ENCODE assay signal across 8 cellular contexts in genomic region chr11:66728760-66729385, GRCh38. TPM values are rescaled to one million over a fixed set of nuclear protein-coding genes. Genes with fewer than 3 reads are reported as not detected.
DNase-seq lines count a peak whose midpoint lies in the region; ATAC-seq and TF ChIP-seq lines count a peak whose summit lies in the region.

Gene SPTBN2, minus strand, starts transcription at chr11:66729216. Its CDS starts 7,976 bp downstream, at chr11:66721240.

- TF ChIP-seq CTCF in cardiac fibroblast (IDR thresholded peaks at IDR 0.05; ENCODE audit: low read depth, low read length) (no peak), right lobe of liver (IDR thresholded peaks at IDR 0.05) (no peak), tibial artery (IDR thresholded peaks at IDR 0.05) (no peak), GM13977 (IDR thresholded peaks at IDR 0.05; ENCODE audit: extremely low read depth, insufficient read depth, missing control alignments) (no peak)

- H3K36me3 ChIP-seq in right lobe of liver (no peaks in the 10 kb centered on the region), tibial artery (no peaks in the 10 kb centered on the region)

- peak; percentile 62 for DNase-seq in DMS79 (lab: John Stamatoyannopoulos, UW)
- peak; percentile 70 for DNase-seq in NCI-H1092 treated with DMSO at 0.1 percent for 48 hours (lab: John Stamatoyannopoulos, UW)
- DNase-seq in cardiac fibroblast (ENCODE audit: low read depth in 2 of 2), result no peak
- DNase-seq in right lobe of liver, result no peak
- no peak for DNase-seq in tibial artery
- no peak for DNase-seq in GM13977 (ENCODE audit: low spot score)
- DNase-seq in GDM1 (lab: John Stamatoyannopoulos, UW), result no peak
- DNase-seq in activated CD4-positive, CD25-positive, alpha-beta regulatory T cell treated with anti-CD3 and anti-CD28 coated beads, Interleukin-2, amount 50 U/mL, for 72 hours, result no peak

- H3K4me1 ChIP-seq in right lobe of liver (peaks cover 0 to 30% (median 11%) of the 10 kb centered on the region in 4 donors), tibial artery (peaks cover 0 to 22% (median 11%) of the 10 kb centered on the region in 4 donors)

- H3K4me3 ChIP-seq in cardiac fibroblast (replicated peaks in 1 of 2; ENCODE audit: low read depth in 2 of 2, low read length in 2 of 2) (peak within 1 kb of the TSS; percentile 14 to 21), right lobe of liver (peak within 1 kb of the TSS; percentile 32 to 42 (median 40)), tibial artery (peak within 1 kb of the TSS; percentile 50 to 60)

- in situ Hi-C loops in GM13977 (cut with MboI; ENCODE audit: low pct_unique_long_range_greater_than_20kb, low sequenced_read_pairs, unreplicated experiment), result no loop called here

- no peaks in the 10 kb centered on the region for H3K9me3 ChIP-seq in right lobe of liver
- no peaks in the 10 kb centered on the region for H3K9me3 ChIP-seq in tibial artery

- intact Hi-C loops in right lobe of liver (cut with DNase I) (no loop called here), tibial artery (cut with DNase I; ENCODE audit: low total_unique reads) (no loop called here)

- TF ChIP-seq POLR2A in right lobe of liver (IDR thresholded peaks at IDR 0.05), result no peak

- H3K27ac ChIP-seq in right lobe of liver (no peak within 1 kb of the TSS), tibial artery (no peak within 1 kb of the TSS)

- no peaks in the 10 kb centered on the region for H3K27me3 ChIP-seq in right lobe of liver
- H3K27me3 ChIP-seq in tibial artery, result peaks cover 0 to 44% of the 10 kb centered on the region in 2 donors

- no peak for ATAC-seq in right lobe of liver

- 24% methylated on average over 23 of the region's 23 CpGs for WGBS in right lobe of liver (ENCODE audit: insufficient coverage, low coverage, low lambda C conversion rate, missing lambda C conversion rate)

RNA-seq across cellular contexts. Expression of gene SPTBN2, which starts in this region (rescaled TPM):
- 10 to 100 TPM; 20.7 to 67.1 (median 50.7) TPM for total RNA-seq in right lobe of liver

Comparison
In these comparisons a context has a peak if more than half of its experiments do, and no peak if none do; other contexts are left out.
1. DNase-seq: peak in DMS79 (single experiment) and NCI-H1092 treated with DMSO at 0.1 percent for 48 hours (single experiment); none in cardiac fibroblast (0 of 2), right lobe of liver (0 of 3), tibial artery (0 of 2), GM13977 (single experiment), GDM1 (single experiment) and activated CD4-positive, CD25-positive, alpha-beta regulatory T cell treated with anti-CD3 and anti-CD28 coated beads, Interleukin-2, amount 50 U/mL, for 72 hours (single experiment).
2. Peak in every context shown above with its lines, with median percentiles within 50 percentile points of each other: H3K4me3 ChIP-seq.